Comparison of ENCODE assay signal across 14 cellular contexts in the genomic region with DNA sequence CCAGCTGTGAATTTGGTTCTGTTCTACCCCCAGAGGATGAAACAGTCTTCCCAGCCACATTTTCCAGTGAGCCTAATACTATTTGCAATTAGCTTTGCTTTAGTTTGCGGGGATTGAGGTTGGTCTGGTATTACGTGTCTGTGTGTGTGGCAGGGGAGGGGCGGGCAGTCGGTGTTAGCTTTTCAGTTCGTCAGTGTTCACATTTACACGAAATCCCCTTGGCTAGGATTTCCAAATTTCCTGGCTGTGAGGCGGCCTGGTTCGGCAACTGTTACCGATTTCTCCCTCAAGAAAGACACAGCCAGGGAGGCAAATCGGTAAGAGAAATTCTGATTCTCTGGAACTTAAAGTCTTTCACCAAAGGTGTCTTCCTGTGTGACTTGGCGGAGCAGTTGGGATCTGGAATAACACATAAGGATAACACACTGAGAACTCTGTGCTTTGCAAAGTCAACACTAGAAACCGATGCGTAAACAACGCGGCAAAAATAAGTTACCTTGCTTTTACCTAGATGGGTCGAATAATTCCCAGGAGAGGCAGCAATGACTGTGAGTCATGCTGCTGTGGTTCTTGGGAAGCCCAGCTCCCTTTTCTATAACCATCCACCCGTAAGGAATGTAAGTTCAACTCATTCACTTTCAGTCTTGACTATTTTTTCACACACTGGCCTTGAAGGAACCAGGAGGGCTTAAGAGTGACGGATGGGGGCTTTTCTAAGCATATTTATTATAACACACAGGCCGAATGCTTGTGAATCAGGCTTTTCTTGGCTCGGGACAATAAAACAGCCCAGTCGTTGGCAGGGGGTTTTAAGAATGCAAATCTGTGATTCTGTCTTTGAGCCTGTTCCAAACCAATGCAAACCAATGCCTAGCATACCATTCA. TPM values are rescaled to one million over a fixed set of nuclear protein-coding genes. Genes with fewer than 3 reads are reported as not detected.
DNase-seq lines count a peak whose midpoint lies in the region; ATAC-seq and TF ChIP-seq lines count a peak whose summit lies in the region.
"Had no signal": no experiment of that assay in that cellular context is flagged by ENCODE, and none has a peak within 500 bp of the region (broad histone marks: within the 10 kb centered on the region; RNA-seq: fewer than 3 reads in every experiment).

No MANE protein-coding gene starts in this region.

- DNase-seq in adipocyte (ENCODE audit: low read depth): peak; percentile 69
- peak; percentile 67 for DNase-seq in glomerular visceral epithelial cell (ENCODE audit: extremely low spot score)
- DNase-seq in psoas muscle: no peak
- no peak for DNase-seq in activated CD4-positive, alpha-beta T cell treated with anti-CD3 and anti-CD28 coated beads for 1 hour
- no peak for DNase-seq in NCI-H748 (lab: John Stamatoyannopoulos, UW; ENCODE audit: unreplicated experiment)
- DNase-seq in activated CD4-positive, alpha-beta T cell treated with anti-CD3 and anti-CD28 coated beads, Interleukin-2, amount 50 U/mL, for 4 hours: no peak
- DNase-seq: activated CD4-positive, CD25-positive, alpha-beta regulatory T cell treated with anti-CD3 and anti-CD28 coated beads, Interleukin-2, amount 50 U/mL, for 72 hours; activated naive CD8-positive, alpha-beta T cell treated with anti-CD3 and anti-CD28 coated beads for 36 hours; GM23248; NCI-H146; Peyer's patch; transverse colon had no signal

- H3K27ac ChIP-seq in psoas muscle: peak overlapping the region; percentile 67
- H3K27ac ChIP-seq: GM23248, Peyer's patch, transverse colon had no signal

- ATAC-seq in psoas muscle (peak in 2 of 4 donors; percentile 26 to 29), HG02623 (IDR thresholded peaks at IDR 0.05; ENCODE audit: unreplicated experiment) (no peak)

- 30 to 48% (median 43%) methylated on average over 21 of the region's 21 CpGs for WGBS in psoas muscle, 3 donors

- TF ChIP-seq CTCF in psoas muscle (IDR thresholded peaks at IDR 0.05): no peak

- H3K4me3 ChIP-seq in adipocyte (ENCODE audit: low read length): no peak overlapping the region
- no peak overlapping the region for H3K4me3 ChIP-seq in psoas muscle
- H3K4me3 ChIP-seq: GM23248, Peyer's patch, transverse colon had no signal

- no peaks in the 10 kb centered on the region for H3K27me3 ChIP-seq in adipocyte (replicated peaks; ENCODE audit: control insufficient read depth, insufficient read depth, low read length)
- H3K27me3 ChIP-seq in psoas muscle (ENCODE audit: insufficient read depth in 3 of 3, low read length in 2 of 3): no peaks in the 10 kb centered on the region
- H3K27me3 ChIP-seq: Peyer's patch, transverse colon had no signal

- H3K4me1 ChIP-seq in ES-I3 (ENCODE audit: insufficient read depth, low read length) (peaks cover 41% of the 10 kb centered on the region), adipocyte (ENCODE audit: control insufficient read depth, insufficient read depth, low read length) (peaks cover 3% of the 10 kb centered on the region), psoas muscle (peaks cover 23% of the 10 kb centered on the region)
- H3K4me1 ChIP-seq: Peyer's patch, transverse colon had no signal

- H3K9me3 ChIP-seq in ES-I3 (ENCODE audit: control insufficient read depth, insufficient read depth, low read length): no peaks in the 10 kb centered on the region
- H3K9me3 ChIP-seq in adipocyte (ENCODE audit: control insufficient read depth, low read length): no peaks in the 10 kb centered on the region
- no peaks in the 10 kb centered on the region for H3K9me3 ChIP-seq in psoas muscle
- H3K9me3 ChIP-seq: Peyer's patch, transverse colon had no signal

- H3K9ac ChIP-seq in ES-I3 (ENCODE audit: low read depth, low read length) (peak overlapping the region; percentile 34), adipocyte (ENCODE audit: low read length) (no peak overlapping the region)
- H3K9ac ChIP-seq: GM23248 had no signal

- intact Hi-C loops in psoas muscle (cut with DNase I): no loop called here

- no peaks in the 10 kb centered on the region; the same call in 1 of the 2 replicates for H3K36me3 ChIP-seq in ES-I3 (ENCODE audit: insufficient read depth, low read length)
- peaks cover 17% of the 10 kb centered on the region for H3K36me3 ChIP-seq in adipocyte (ENCODE audit: control insufficient read depth, insufficient read depth, low read length, severe bottlenecking)
- peaks cover 0 to 68% of the 10 kb centered on the region in 2 donors for H3K36me3 ChIP-seq in psoas muscle (ENCODE audit: insufficient read depth in 1 of 2, low read depth in 1 of 2)
- H3K36me3 ChIP-seq: Peyer's patch, transverse colon had no signal

RNA-seq across cellular contexts. Expression of gene GPRC5B, which starts 24.3 kb away (rescaled TPM):
- total RNA-seq in psoas muscle: 100 to 1,000 TPM in 3 of 4 donors, 10 to 100 TPM in 1; 38.5 to 124 (median 109) TPM
- polyA plus RNA-seq in psoas muscle: 10 to 100 TPM; 25.3 to 55.7 (median 50.9) TPM
- total RNA-seq: GM23248 had no signal

Comparison
In these comparisons a context has a peak if more than half of its experiments do, and no peak if none do; other contexts are left out.
1. DNase-seq: peak in adipocyte (single experiment) and glomerular visceral epithelial cell (single experiment); none in psoas muscle (0 of 2), activated CD4-positive, alpha-beta T cell treated with anti-CD3 and anti-CD28 coated beads for 1 hour (single experiment), NCI-H748 (single experiment) and activated CD4-positive, alpha-beta T cell treated with anti-CD3 and anti-CD28 coated beads, Interleukin-2, amount 50 U/mL, for 4 hours (0 of 2).